14 cellular contexts compared by ENCODE assay signal in the genomic region with DNA sequence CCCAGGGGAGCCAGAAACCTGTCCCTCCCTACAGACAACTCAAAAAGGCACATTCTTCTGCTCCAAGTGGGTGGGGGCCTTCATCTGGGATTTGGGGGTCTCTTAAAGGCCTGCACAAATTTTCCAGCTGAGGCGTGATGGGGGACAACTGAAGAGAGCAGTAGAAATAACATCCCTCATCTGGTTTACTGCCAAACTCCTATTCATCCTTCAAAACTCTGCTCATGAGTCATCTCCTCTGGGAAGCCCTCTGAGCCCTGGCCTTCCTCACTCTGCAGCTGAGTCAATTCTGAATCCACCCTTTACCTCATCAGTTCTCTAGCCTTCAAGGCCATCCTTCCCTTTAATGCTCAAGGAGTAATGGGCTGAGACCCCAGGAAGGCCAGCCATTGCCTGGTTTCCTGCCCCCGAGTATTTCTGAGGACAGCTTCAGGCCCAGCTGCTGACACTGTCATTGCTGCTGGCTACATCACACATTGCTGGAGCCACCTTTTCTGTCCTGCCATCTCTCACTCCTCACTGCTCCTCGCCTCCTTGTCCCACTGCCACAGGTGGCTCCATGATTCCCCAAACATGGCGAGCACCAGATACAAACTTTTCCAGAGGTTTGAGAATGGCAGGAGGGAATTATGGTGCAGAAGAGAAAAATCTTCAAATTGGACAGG. TPM values are rescaled to one million over a fixed set of nuclear protein-coding genes. Genes with fewer than 3 reads are reported as not detected.
DNase-seq lines count a peak whose midpoint lies in the region; ATAC-seq, FAIRE-seq and TF ChIP-seq lines count a peak whose summit lies in the region.
"Had no signal": no experiment of that assay in that cellular context is flagged by ENCODE, and none has a peak within 500 bp of the region (broad histone marks: within the 10 kb centered on the region; RNA-seq: fewer than 3 reads in every experiment).

No MANE protein-coding gene starts in this region.

- POLR2A ChIA-PET in A549 (lab: Yijun Ruan, JAX), result no interaction called here

- ATAC-seq in A549, result peak; percentile 72 to 76
- ATAC-seq: left lobe of liver, Right ventricle myocardium inferior had no signal

- no peaks in the 10 kb centered on the region for H3K79me2 ChIP-seq in Karpas-422 (ENCODE audit: low read length)

- TF ChIP-seq CTCF in A549 (IDR thresholded peaks at IDR 0.05) (no peak), astrocyte of the spinal cord (IDR thresholded peaks at IDR 0.05; ENCODE audit: low read depth, low read length) (no peak)

- no peak overlapping the region for H2AFZ ChIP-seq in Karpas-422 (ENCODE audit: low read length)

- no peak for TF ChIP-seq RAD21 in A549 (conservative IDR thresholded peaks at IDR 0.05 in 1 of 2, IDR thresholded peaks at IDR 0.05 in 1 of 2)

- no peak overlapping the region for H3K4me3 ChIP-seq in A549
- H3K4me3 ChIP-seq in astrocyte of the spinal cord (ENCODE audit: low read depth, low read length), result no peak overlapping the region
- no peak overlapping the region for H3K4me3 ChIP-seq in Karpas-422 (ENCODE audit: low read length)

- DNase-seq in A549 (ENCODE audit: low read depth in 1 of 2, low spot score in 1 of 2) (peak in 1 of 2 experiments; percentile 45), HS-27A (ENCODE audit: low read depth) (peak; percentile 90), astrocyte of the spinal cord (ENCODE audit: low read depth, low spot score) (peak; percentile 70), islet precursor cell (peak; percentile 76), T1000 (lab: John Stamatoyannopoulos, UW) (no peak), HPDE6-E6E7 (ENCODE audit: extremely low spot score) (no peak), Karpas-422 (no peak)
- DNase-seq in activated CD8-positive, alpha-beta memory T cell treated with anti-CD3 and anti-CD28 coated beads, Interleukin-2, amount 50 U/mL, for 4 hours, result no peak
- DNase-seq: cerebellar nuclear complex, DND-41, NCI-H1105, NCI-H526 had no signal

- WGBS in A549 (ENCODE audit: missing lambda C conversion rate), result 70% methylated on average over 4 of the region's 4 CpGs

- H3K4me2 ChIP-seq in A549 (no peak overlapping the region), Karpas-422 (ENCODE audit: low read depth, low read length, poor library complexity, severe bottlenecking) (no peak overlapping the region)

- in situ Hi-C loops in astrocyte of the spinal cord (cut with HindIII; ENCODE audit: low sequenced_read_pairs), result no loop called here

- H4K20me1 ChIP-seq in Karpas-422 (ENCODE audit: insufficient read depth, low read depth, low read length), result no peaks in the 10 kb centered on the region

- H3K4me1 ChIP-seq in A549, result peaks cover 23% of the 10 kb centered on the region
- H3K4me1 ChIP-seq in Karpas-422 (ENCODE audit: low read length), result no peaks in the 10 kb centered on the region

- H3K9me2 ChIP-seq in Karpas-422 (replicated peaks; ENCODE audit: insufficient read depth, low read length), result no peaks in the 10 kb centered on the region

- H3K27ac ChIP-seq in A549 (peak overlapping the region in 1 of 2 experiments; percentile 62; a peak in 5 of 6 replicates), Karpas-422 (ENCODE audit: low read length) (no peak overlapping the region)

- H3K9me3 ChIP-seq in A549 (no peaks in the 10 kb centered on the region), Karpas-422 (ENCODE audit: low read length) (no peaks in the 10 kb centered on the region)

- no peak for FAIRE-seq in A549 (lab: Jason Lieb, UNC)

- CTCF ChIA-PET in A549 (lab: Yijun Ruan, JAX), result interaction anchor here (1.0 to 3.2 kb wide), 5 partner anchors 8 to 377 kb away, joined by 3 to 12 read pairs (median 9); no protein-coding TSS in a partner anchor

- H3K9ac ChIP-seq in Karpas-422 (ENCODE audit: low read length), result no peak overlapping the region

- no peaks in the 10 kb centered on the region for H3K36me3 ChIP-seq in Karpas-422 (ENCODE audit: insufficient read depth, low read length)

- no peaks in the 10 kb centered on the region for H3K27me3 ChIP-seq in Karpas-422 (ENCODE audit: low read length)

- TF ChIP-seq POLR2A in A549 (IDR thresholded peaks at IDR 0.05; ENCODE audit: low read length), result no peak

- TF ChIP-seq EP300 in A549 (IDR thresholded peaks at IDR 0.05), result no peak

TF ChIP-seq in A549, 52 proteins besides CTCF, POLR2A, EP300 and RAD21:
- TF ChIP-seq PHF8 (IDR thresholded peaks at IDR 0.05; ENCODE audit: borderline replicate concordance, low read depth), result no peak
- no peak for TF ChIP-seq KDM1A (IDR thresholded peaks at IDR 0.05; ENCODE audit: low read depth)
- TF ChIP-seq, protein P1, sequence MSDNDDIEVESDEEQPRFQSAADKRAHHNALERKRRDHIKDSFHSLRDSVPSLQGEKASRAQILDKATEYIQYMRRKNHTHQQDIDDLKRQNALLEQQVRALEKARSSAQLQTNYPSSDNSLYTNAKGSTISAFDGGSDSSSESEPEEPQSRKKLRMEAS (IDR thresholded peaks at IDR 0.05), result 0 out of 2 replicates have a peak, but pooled peaks have one; percentile 10
- TF ChIP-seq FOSL2 (IDR thresholded peaks at IDR 0.05), result peak; percentile 44; the same call in 1 of the 2 replicates
- peak; percentile 72 for TF ChIP-seq FOSL2 (CRISPR knock-in tag; IDR thresholded peaks at IDR 0.05)
TF ChIP-seq in A549: peak in this region for 2.

RNA-seq across cellular contexts. Expression of a gene that starts 32.2 kb away (rescaled TPM):
- polyA plus RNA-seq in A549 (2011; rRNA removed), result 5.6 and 7.5 TPM in 2 replicates
- polyA plus RNA-seq in A549 (2012; cell fraction: cytosol; rRNA removed), result 15.5 and 20.2 TPM in 2 replicates
- polyA plus RNA-seq in A549 (2012; cell fraction: nucleus; rRNA removed), result 41.4 and 61.7 TPM in 2 replicates
- 10.3 to 12.5 TPM (median 10.4 TPM) in 3 replicates for polyA plus RNA-seq in A549 (2017; fragmentation: RNase III; extraction: RNeasy Plus Mini Kit Qiagen cat#74134 plus additional on column Dnase treatment)
- 5.7 and 9.4 TPM in 2 replicates for polyA minus RNA-seq in A549 (2011; rRNA and poly(A)+ RNA removed)
- total RNA-seq in Karpas-422 (2014; rRNA removed; shearing (Covaris generic); ENCODE audit: low replicate concordance), result 0.07 TPM in 1 of 2 replicates, not detected in the other

Comparison
In these comparisons a context has a peak if more than half of its experiments do, and no peak if none do; other contexts are left out.
1. DNase-seq: peak in HS-27A (single experiment), astrocyte of the spinal cord (single experiment) and islet precursor cell (single experiment); none in T1000 (single experiment), HPDE6-E6E7 (single experiment), Karpas-422 (single experiment) and activated CD8-positive, alpha-beta memory T cell treated with anti-CD3 and anti-CD28 coated beads, Interleukin-2, amount 50 U/mL, for 4 hours (single experiment).